35 cellular contexts compared by ENCODE assay signal in the genomic region with DNA sequence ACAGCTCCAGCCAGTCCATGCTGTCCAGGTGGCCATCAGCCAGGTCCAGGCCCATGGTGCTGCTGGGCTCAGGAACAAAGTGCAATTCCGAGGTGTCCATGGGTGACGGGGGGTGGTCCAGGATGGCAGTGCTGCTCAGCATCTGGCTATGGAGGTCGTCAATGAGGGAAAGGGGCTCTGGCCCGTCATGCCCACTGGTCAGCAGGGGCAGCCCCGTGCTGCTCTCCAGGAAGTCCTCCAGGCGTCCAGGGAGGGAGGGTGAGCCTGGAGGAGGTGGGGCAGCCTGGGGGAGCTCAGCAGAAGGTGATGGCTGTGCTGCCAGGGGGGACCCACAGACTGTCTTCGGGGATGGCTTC. TPM values are rescaled to one million over a fixed set of nuclear protein-coding genes. Genes with fewer than 3 reads are reported as not detected.
DNase-seq lines count a peak whose midpoint lies in the region; ATAC-seq and TF ChIP-seq lines count a peak whose summit lies in the region.
"Had no signal": no experiment of that assay in that cellular context is flagged by ENCODE, and none has a peak within 500 bp of the region (broad histone marks: within the 10 kb centered on the region; RNA-seq: fewer than 3 reads in every experiment).

No MANE protein-coding gene starts in this region.

- H3F3A ChIP-seq in DOHH2 (ENCODE audit: control insufficient read depth, insufficient read depth) (peaks cover 43% of the 10 kb centered on the region), OCI-LY1 (ENCODE audit: insufficient read depth, low read length) (peaks cover 16% of the 10 kb centered on the region; the same call in 1 of the 2 replicates)

- H3K36me3 ChIP-seq in DOHH2 (ENCODE audit: control insufficient read depth, low read length) (peaks cover 82% of the 10 kb centered on the region), OCI-LY1 (ENCODE audit: insufficient read depth, low read length) (peaks cover 69% of the 10 kb centered on the region)

- H3K9ac ChIP-seq in OCI-LY1 (ENCODE audit: low read length), result no peak overlapping the region

- H3K9me2 ChIP-seq in DOHH2 (replicated peaks; ENCODE audit: control insufficient read depth, low read length) (no peaks in the 10 kb centered on the region), OCI-LY1 (ENCODE audit: low read depth, low read length) (no peaks in the 10 kb centered on the region)

- H3K27me3 Mint-ChIP-seq in central memory CD8-positive, alpha-beta T cell, result no peaks in the 10 kb centered on the region
- H3K27me3 Mint-ChIP-seq in immature natural killer cell (ENCODE audit: low read depth in 3 of 3), result peaks cover 0 to 17% (median 8%) of the 10 kb centered on the region in 3 donors
- H3K27me3 Mint-ChIP-seq: activated CD4-positive, alpha-beta T cell treated with anti-CD3 and anti-CD28 coated beads for 36 hours; activated CD8-positive, alpha-beta T cell treated with anti-CD3 and anti-CD28 coated beads for 36 hours; activated naive CD4-positive, alpha-beta T cell treated with anti-CD3 and anti-CD28 coated beads, Interleukin-2, amount 50 U/mL, for 24 hours; effector memory CD8-positive, alpha-beta T cell had no signal

- peaks cover 35% of the 10 kb centered on the region for H3K36me3 Mint-ChIP-seq in central memory CD8-positive, alpha-beta T cell (ENCODE audit: insufficient read depth)
- H3K36me3 Mint-ChIP-seq in immature natural killer cell, result peaks cover 3 to 19% (median 11%) of the 10 kb centered on the region in 3 donors

- H3K4me3 ChIP-seq in DOHH2 (ENCODE audit: low read length) (peak overlapping the region; percentile 84), OCI-LY1 (ENCODE audit: low read depth, low read length, poor library complexity, severe bottlenecking) (no peak overlapping the region)
- H3K4me3 ChIP-seq: ascending aorta, coronary artery, right lobe of liver, tibial nerve had no signal

- intact Hi-C loops in sciatic nerve (cut with DNase I), result no loop called here

- H3K27ac ChIP-seq in DOHH2 (ENCODE audit: low read depth, low read length) (peak overlapping the region; percentile 94), OCI-LY1 (ENCODE audit: low read depth, low read length, poor library complexity, severe bottlenecking) (peak overlapping the region; percentile 100)
- H3K27ac ChIP-seq: ascending aorta, C4-2B, coronary artery, HL-60, right lobe of liver, tibial nerve had no signal

- H4K20me1 ChIP-seq in DOHH2 (ENCODE audit: control insufficient read depth, insufficient read depth, low read depth, low read length) (no peaks in the 10 kb centered on the region), OCI-LY1 (ENCODE audit: insufficient read depth, low read length) (no peaks in the 10 kb centered on the region)

- H3K9me3 Mint-ChIP-seq in central memory CD8-positive, alpha-beta T cell, result no peaks in the 10 kb centered on the region
- no peaks in the 10 kb centered on the region for H3K9me3 Mint-ChIP-seq in immature natural killer cell
- H3K9me3 Mint-ChIP-seq: activated CD8-positive, alpha-beta T cell treated with anti-CD3 and anti-CD28 coated beads for 36 hours; activated naive CD4-positive, alpha-beta T cell treated with anti-CD3 and anti-CD28 coated beads, Interleukin-2, amount 50 U/mL, for 24 hours; activated T-helper 2 cell treated with anti-CD3 and anti-CD28 coated beads, Interferon-gamma antibody, Interleukin-2, Interleukin-4, amounts not matched to agents 10 μg/mL and 5 μg/mL and 100 μg/mL, durations not matched to agents 14 hours and 24 hours and 36 hours; effector memory CD8-positive, alpha-beta T cell; neural crest cell had no signal

- TF ChIP-seq CTCF in DOHH2 (IDR thresholded peaks at IDR 0.05; ENCODE audit: low read depth, low read length, poor library complexity, severe bottlenecking) (no peak), OCI-LY1 (IDR thresholded peaks at IDR 0.05; ENCODE audit: low read length) (no peak)

- H3K4me1 Mint-ChIP-seq in central memory CD8-positive, alpha-beta T cell, result peaks cover 33% of the 10 kb centered on the region
- H3K4me1 Mint-ChIP-seq in immature natural killer cell, result peaks cover 21 to 33% of the 10 kb centered on the region in 2 donors
- H3K4me1 Mint-ChIP-seq: neural crest cell had no signal

- peaks cover 66% of the 10 kb centered on the region for H3K4me1 ChIP-seq in DOHH2 (ENCODE audit: control insufficient read depth, low read length)
- H3K4me1 ChIP-seq in OCI-LY1 (ENCODE audit: insufficient read depth, low read length, severe bottlenecking), result peaks cover 46% of the 10 kb centered on the region
- H3K4me1 ChIP-seq: ascending aorta, Caco-2 had no signal

- no peak for DNase-seq in central memory CD8-positive, alpha-beta T cell (ENCODE audit: low spot score in 2 of 2)
- DNase-seq in sciatic nerve (ENCODE audit: low spot score) (peak; percentile 56), 8988T (no peak), retina (no peak), immature natural killer cell (no peak)
- DNase-seq: activated CD4-positive, alpha-beta T cell treated with anti-CD3 and anti-CD28 coated beads for 36 hours; activated CD8-positive, alpha-beta memory T cell treated with anti-CD3 and anti-CD28 coated beads, Interleukin-2, amount 50 U/mL, for 48 hours; activated CD8-positive, alpha-beta T cell treated with anti-CD3 and anti-CD28 coated beads for 36 hours; Caco-2; effector memory CD8-positive, alpha-beta T cell; GDM1; hypothalamus; left colon; MV-4-11; NCI-H1436; NCI-H2081 treated with DMSO at 0.1 percent for 48 hours; NCI-H2227 treated with DMSO at 0.1 percent for 48 hours; NCI-H69; SHP77 treated with DMSO at 0.1 percent for 48 hours; stimulated activated CD4-positive, alpha-beta T cell treated with anti-CD3 and anti-CD28 coated beads, Interleukin-12 subunit alpha, Interleukin-12 subunit beta, amount 100 ng/mL, for 4 hours; stimulated activated CD4-positive, alpha-beta T cell treated with anti-CD3 and anti-CD28 coated beads, Interleukin-2, amount 100 ng/mL, for 48 hours; T-helper 9 cell had no signal

- no peak overlapping the region for H2AFZ ChIP-seq in OCI-LY1 (ENCODE audit: low read length)

- H3K79me2 ChIP-seq in DOHH2 (ENCODE audit: control insufficient read depth, low read length) (peaks cover 26% of the 10 kb centered on the region), OCI-LY1 (ENCODE audit: insufficient read depth, low read length) (no peaks in the 10 kb centered on the region)

- no peak overlapping the region for H3K4me3 Mint-ChIP-seq in central memory CD8-positive, alpha-beta T cell
- H3K4me3 Mint-ChIP-seq in immature natural killer cell, result no peak overlapping the region
- H3K4me3 Mint-ChIP-seq: activated CD4-positive, alpha-beta T cell treated with anti-CD3 and anti-CD28 coated beads for 36 hours; activated CD8-positive, alpha-beta T cell treated with anti-CD3 and anti-CD28 coated beads for 36 hours; activated naive CD4-positive, alpha-beta T cell treated with anti-CD3 and anti-CD28 coated beads, Interleukin-2, amount 50 U/mL, for 24 hours; effector memory CD8-positive, alpha-beta T cell; neural crest cell had no signal

- H3K27me3 ChIP-seq in DOHH2 (ENCODE audit: control insufficient read depth, low read length) (no peaks in the 10 kb centered on the region), OCI-LY1 (ENCODE audit: insufficient read depth, low read length) (no peaks in the 10 kb centered on the region)
- H3K27me3 ChIP-seq: ascending aorta, right lobe of liver, tibial nerve had no signal

- H3K4me2 ChIP-seq in DOHH2 (ENCODE audit: low read length), result peak overlapping the region; percentile 98
- no peak overlapping the region for H3K4me2 ChIP-seq in OCI-LY1 (ENCODE audit: low read length)

- peak overlapping the region; percentile 86 for H3K27ac Mint-ChIP-seq in central memory CD8-positive, alpha-beta T cell (ENCODE audit: low read depth)
- H3K27ac Mint-ChIP-seq in immature natural killer cell, result peak overlapping the region in 1 of 6 donors; percentile 55
- H3K27ac Mint-ChIP-seq: activated CD8-positive, alpha-beta T cell treated with anti-CD3 and anti-CD28 coated beads for 36 hours had no signal

- H3K9me3 ChIP-seq in DOHH2 (ENCODE audit: control insufficient read depth, insufficient read depth, low read length) (no peaks in the 10 kb centered on the region), OCI-LY1 (ENCODE audit: low read length) (no peaks in the 10 kb centered on the region)
- H3K9me3 ChIP-seq: ascending aorta, Caco-2, right lobe of liver, tibial nerve had no signal

- no peak for ATAC-seq in central memory CD8-positive, alpha-beta T cell (replicated peaks; ENCODE audit: extremely low read depth, poor library complexity, severe bottlenecking)
- ATAC-seq in sciatic nerve (no peak), GM21381 (IDR thresholded peaks at IDR 0.05; ENCODE audit: unreplicated experiment) (no peak)
- ATAC-seq: activated CD4-positive, alpha-beta T cell treated with anti-CD3 and anti-CD28 coated beads for 36 hours; activated CD8-positive, alpha-beta T cell treated with anti-CD3 and anti-CD28 coated beads for 36 hours; effector memory CD8-positive, alpha-beta T cell; left colon; Panc1 had no signal

RNA-seq across cellular contexts. Expression of gene SGSM3, which starts 41.1 kb away (rescaled TPM):
- total RNA-seq in sciatic nerve, result 55.9 TPM
- polyA plus RNA-seq in immature natural killer cell, result 10 to 100 TPM; 51.7 to 67.5 (median 59.5) TPM
